In the genomic region with DNA sequence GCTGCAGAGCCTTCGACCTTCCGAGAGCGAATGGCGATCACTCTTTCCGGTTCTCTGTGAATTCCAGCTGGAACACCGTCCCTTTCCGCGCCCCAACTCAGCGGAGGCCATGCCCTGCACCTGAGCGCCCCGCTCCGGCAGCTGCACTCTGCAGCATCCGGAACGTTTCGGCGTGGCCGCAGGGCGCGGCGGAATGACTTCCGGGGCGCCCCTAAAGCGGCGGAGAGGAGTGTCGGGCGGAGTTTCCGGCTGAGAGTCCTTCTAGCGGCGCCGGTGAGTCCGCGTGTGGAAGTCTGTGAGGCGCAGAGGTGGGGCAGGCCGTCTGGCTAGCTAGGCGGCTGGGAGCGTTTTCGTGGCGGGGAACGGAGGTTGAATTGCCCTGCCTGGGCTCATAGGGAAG, we compare ENCODE assay signal across 8 cellular contexts.
DNase-seq lines count a peak whose midpoint lies in the region; ATAC-seq and TF ChIP-seq lines count a peak whose summit lies in the region.
"Not testable (repeated sequence)": the region's sequence is repeated elsewhere in the genome, so short reads cannot be mapped to it uniquely, and the experiment has no call there.

GTF2H2C_2 (plus strand) TSS at position 252 of the 400 bp plus-strand sequence.

- not testable (repeated sequence) for H3K27me3 Mint-ChIP-seq in activated B cell treated with CpG ODN at 0.5 μM for 24 hours

- H3K36me3 Mint-ChIP-seq in activated B cell treated with CpG ODN at 0.5 μM for 24 hours (ENCODE audit: low read depth), result not testable (repeated sequence)

- CTCF ChIA-PET in activated B cell treated with CpG ODN at 0.5 μM for 24 hours (lab: Charles Lee), result not testable (repeated sequence)

- H3K9me3 Mint-ChIP-seq in activated B cell treated with CpG ODN at 0.5 μM for 24 hours, result not testable (repeated sequence)

- not testable (repeated sequence) for H3K36me3 ChIP-seq in psoas muscle (ENCODE audit: insufficient read depth in 1 of 2, low read depth in 1 of 2)

- H3K4me1 ChIP-seq in psoas muscle, result not testable (repeated sequence)

- not testable (repeated sequence) for H3K4me3 Mint-ChIP-seq in activated B cell treated with CpG ODN at 0.5 μM for 24 hours

- WGBS in psoas muscle, 3 donors, result no CpG with 5 or more reads among the region's 39 CpGs

- TF ChIP-seq CTCF in activated B cell treated with CpG ODN at 0.5 μM for 24 hours (IDR thresholded peaks at IDR 0.05); psoas muscle (IDR thresholded peaks at IDR 0.05): not testable (repeated sequence)

- not testable (repeated sequence) for H3K27me3 ChIP-seq in psoas muscle (ENCODE audit: insufficient read depth in 3 of 3, low read length in 2 of 3)

- H3K4me3 ChIP-seq in psoas muscle, result not testable (repeated sequence)

- not testable (repeated sequence) for H3K27ac ChIP-seq in psoas muscle

- not testable (repeated sequence) for H3K4me1 Mint-ChIP-seq in activated B cell treated with CpG ODN at 0.5 μM for 24 hours

- not testable (repeated sequence) for DNase-seq in activated B cell treated with CpG ODN at 0.5 μM for 24 hours, Right ventricle myocardium superior, psoas muscle

- POLR2A ChIA-PET in activated B cell treated with CpG ODN at 0.5 μM for 24 hours (lab: Charles Lee), result not testable (repeated sequence)

- intact Hi-C loops in activated B cell treated with CpG ODN at 0.5 μM for 24 hours (cut with micrococcal nuclease); Right ventricle myocardium superior (cut with DNase I); psoas muscle (cut with DNase I): not testable (repeated sequence)

- not testable (repeated sequence) for H3K9me3 ChIP-seq in psoas muscle

- ATAC-seq in GM18498 (IDR thresholded peaks at IDR 0.05; ENCODE audit: unreplicated experiment) (peak; percentile 99), GM19328 (IDR thresholded peaks at IDR 0.05; ENCODE audit: unreplicated experiment) (peak; percentile 98), GM21619 (IDR thresholded peaks at IDR 0.05; ENCODE audit: unreplicated experiment) (peak; percentile 96), HG02938 (IDR thresholded peaks at IDR 0.05; ENCODE audit: unreplicated experiment) (peak; percentile 86), HG03354 (IDR thresholded peaks at IDR 0.05; ENCODE audit: poor library complexity, severe bottlenecking, unreplicated experiment) (peak; percentile 99), activated B cell treated with CpG ODN at 0.5 μM for 24 hours (ENCODE audit: low read depth) (peak; percentile 97), Right ventricle myocardium superior (ENCODE audit: poor library complexity) (peak; percentile 99), psoas muscle (peak; percentile 91 to 100 (median 98))

- not testable (repeated sequence) for H3K27ac Mint-ChIP-seq in activated B cell treated with CpG ODN at 0.5 μM for 24 hours
